ENCODE assay signal across 8 cellular contexts in the genomic region with DNA sequence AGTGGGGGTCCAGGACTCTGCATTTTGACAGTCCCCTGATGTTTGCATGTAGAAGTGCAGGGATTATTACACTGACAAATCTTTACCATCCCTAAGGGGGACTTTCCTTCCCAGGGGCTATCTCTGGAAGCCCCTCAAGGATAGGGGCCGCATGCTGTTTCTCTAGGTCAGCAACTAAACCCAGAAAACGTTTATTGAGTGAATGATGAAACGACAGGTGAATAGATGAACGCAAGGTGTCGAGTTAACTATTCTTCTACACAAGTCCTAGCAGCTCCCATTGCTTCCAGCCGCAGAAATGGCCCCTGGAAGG. TPM values are rescaled to one million over a fixed set of nuclear protein-coding genes. Genes with fewer than 3 reads are reported as not detected.
DNase-seq lines count a peak whose midpoint lies in the region; ATAC-seq and TF ChIP-seq lines count a peak whose summit lies in the region.

No MANE protein-coding gene starts in this region.

- peaks cover 16% of the 10 kb centered on the region for H3K9me3 Mint-ChIP-seq in mesothelial cell of epicardium

- 20 to 26% methylated on average over 6 of the region's 6 CpGs for WGBS in body of pancreas, 2 donors

- TF ChIP-seq POLR2A in body of pancreas (IDR thresholded peaks at IDR 0.05) (no peak), uterus (IDR thresholded peaks at IDR 0.05) (no peak)

- intact Hi-C loops in Right ventricle myocardium inferior (cut with DNase I): loop anchor here (2.0 kb wide), 1 partner anchor 381 kb away; the partner anchor contains the start of gene DMXL1
- intact Hi-C loops in body of pancreas (cut with DNase I): no loop called here
- intact Hi-C loops in uterus (cut with DNase I; ENCODE audit: low total_unique reads): no loop called here

- H3K27me3 Mint-ChIP-seq in mesothelial cell of epicardium (ENCODE audit: low read depth): no peaks in the 10 kb centered on the region

- peak overlapping the region; percentile 92 to 95 for H3K27ac ChIP-seq in right atrium auricular region
- H3K27ac ChIP-seq in body of pancreas: peak overlapping the region; percentile 76 to 98 (median 98)
- H3K27ac ChIP-seq in uterus: peak overlapping the region; percentile 79 to 85

- TF ChIP-seq CTCF in right atrium auricular region (IDR thresholded peaks at IDR 0.05) (no peak), body of pancreas (IDR thresholded peaks at IDR 0.05) (no peak), mesothelial cell of epicardium (IDR thresholded peaks at IDR 0.05; ENCODE audit: unreplicated experiment) (no peak), uterus (IDR thresholded peaks at IDR 0.05) (no peak), GM13977 (IDR thresholded peaks at IDR 0.05; ENCODE audit: extremely low read depth, insufficient read depth, missing control alignments) (no peak)

- in situ Hi-C loops in GM13977 (cut with MboI; ENCODE audit: low pct_unique_long_range_greater_than_20kb, low sequenced_read_pairs, unreplicated experiment): no loop called here

- peak overlapping the region; percentile 82 to 96 for H3K4me3 ChIP-seq in right atrium auricular region
- peak overlapping the region in 1 of 2 donors; percentile 71 for H3K4me3 ChIP-seq in body of pancreas
- peak overlapping the region; percentile 59 to 79 for H3K4me3 ChIP-seq in uterus

- peak overlapping the region; percentile 94 for H3K4me3 Mint-ChIP-seq in mesothelial cell of epicardium

- peaks cover 16% of the 10 kb centered on the region for H3K36me3 Mint-ChIP-seq in mesothelial cell of epicardium

- peaks cover 0 to 19% of the 10 kb centered on the region in 2 donors for H3K4me1 ChIP-seq in right atrium auricular region
- H3K4me1 ChIP-seq in body of pancreas: peaks cover 20% of the 10 kb centered on the region
- peaks cover 0 to 7% of the 10 kb centered on the region in 2 donors for H3K4me1 ChIP-seq in uterus

- H3K9me3 ChIP-seq in right atrium auricular region: peaks cover 0 to 7% of the 10 kb centered on the region in 2 donors
- peaks cover 0 to 9% (median 0%) of the 10 kb centered on the region in 3 donors for H3K9me3 ChIP-seq in body of pancreas
- no peaks in the 10 kb centered on the region for H3K9me3 ChIP-seq in uterus

- H3K27me3 ChIP-seq in right atrium auricular region (no peaks in the 10 kb centered on the region), body of pancreas (no peaks in the 10 kb centered on the region), uterus (no peaks in the 10 kb centered on the region)

- no peak for DNase-seq in right atrium auricular region (ENCODE audit: low spot score)
- no peak for DNase-seq in Right ventricle myocardium inferior (ENCODE audit: missing footprints)
- no peak for DNase-seq in body of pancreas
- DNase-seq in mesothelial cell of epicardium (ENCODE audit: low spot score in 2 of 2, unreplicated experiment in 2 of 2): no peak
- no peak for DNase-seq in uterus
- DNase-seq in NOMO-1 treated with dmso at 0.1 percent for 144 hours (lab: John Stamatoyannopoulos, UW; ENCODE audit: unreplicated experiment): no peak
- no peak for DNase-seq in GM13977 (ENCODE audit: low spot score)
- no peak for DNase-seq in NCI-H2081 treated with DMSO at 0.1 percent for 48 hours (lab: John Stamatoyannopoulos, UW)

- peak overlapping the region; percentile 96 for H3K27ac Mint-ChIP-seq in mesothelial cell of epicardium

- ATAC-seq in Right ventricle myocardium inferior: no peak
- ATAC-seq in body of pancreas: no peak

- H3K36me3 ChIP-seq in right atrium auricular region (no peaks in the 10 kb centered on the region), body of pancreas (replicated peaks in 1 of 2; ENCODE audit: insufficient read depth in 1 of 2, low read depth in 2 of 2) (no peaks in the 10 kb centered on the region), uterus (no peaks in the 10 kb centered on the region)

- H3K4me1 Mint-ChIP-seq in mesothelial cell of epicardium: peaks cover 10% of the 10 kb centered on the region

RNA-seq across cellular contexts. Expression of gene HSD17B4, which starts 0.3 kb away (rescaled TPM):
- total RNA-seq in right atrium auricular region (100 to 1,000 TPM; 122 to 170 TPM), Right ventricle myocardium inferior (297 TPM), body of pancreas (10 to 100 TPM; 97.2 to 98.6 TPM), mesothelial cell of epicardium (119 to 146 TPM (median 136 TPM) in 3 replicates), uterus (100 to 1,000 TPM in 3 of 4 donors, 10 to 100 TPM in 1; 93.8 to 167 (median 150) TPM)
